8 cellular contexts compared by ENCODE assay signal in the genomic region with DNA sequence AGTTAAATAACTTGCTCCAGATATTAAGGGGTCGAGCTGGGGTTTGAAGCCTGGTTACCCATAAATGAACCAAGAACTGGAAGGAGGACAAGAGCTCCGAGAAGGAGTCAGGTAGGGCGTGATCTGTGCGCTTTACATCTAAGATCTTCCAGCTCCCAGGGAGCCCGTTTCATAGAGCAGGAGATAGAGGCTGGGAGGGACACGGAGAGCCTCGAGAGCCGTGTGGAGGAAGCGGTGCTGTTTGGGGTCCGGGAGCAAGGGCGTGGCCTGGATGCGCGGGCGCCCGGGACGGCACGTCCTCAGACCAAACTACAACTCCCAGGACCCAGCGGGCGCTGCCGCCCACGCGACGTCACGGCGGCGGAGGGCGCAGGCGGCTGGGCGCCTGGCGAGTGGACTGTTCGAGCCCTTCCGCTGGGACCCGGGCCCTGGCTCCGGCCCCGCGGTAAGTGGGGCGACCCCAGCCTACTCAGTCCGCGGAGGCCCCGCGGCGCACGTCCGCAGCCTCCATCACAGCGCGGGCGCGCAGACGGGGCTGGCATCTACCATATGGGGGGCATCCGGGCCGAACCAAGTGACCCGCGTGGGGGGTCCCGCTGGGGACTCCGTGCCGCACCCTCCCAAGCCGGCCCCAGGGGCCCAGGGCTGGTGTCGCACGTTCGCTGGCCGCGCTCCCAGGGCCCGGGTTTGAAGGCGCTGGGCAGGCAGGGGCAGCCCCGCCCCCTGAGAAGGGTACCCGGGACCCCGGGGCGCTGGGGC. TPM values are rescaled to one million over a fixed set of nuclear protein-coding genes. Genes with fewer than 3 reads are reported as not detected.
A peak's percentile ranks its signal among the peaks of the same experiment; 100 is the strongest.
DNase-seq lines count a peak whose midpoint lies in the region; ATAC-seq and TF ChIP-seq lines count a peak whose summit lies in the region.

A gene (plus strand): TSS at position 352 of the 759 bp plus-strand sequence. CDS start 838 bp downstream, outside the sequence.

- peak within 1 kb of the TSS; percentile 76 for H3K27ac ChIP-seq in IMR-90 (ENCODE audit: insufficient read depth, low read length)
- peak within 1 kb of the TSS; percentile 24 for H3K27ac ChIP-seq in neural cell (ENCODE audit: low read length)
- H3K27ac ChIP-seq in subcutaneous abdominal adipose tissue (ENCODE audit: low read depth, low read length) = peak within 1 kb of the TSS; percentile 62

- H3K4me3 ChIP-seq in IMR-90 (ENCODE audit: insufficient read depth, low read depth, low read length) = peak within 1 kb of the TSS; percentile 85
- H3K4me3 ChIP-seq in fibroblast of villous mesenchyme (ENCODE audit: low read depth, low read length) = peak within 1 kb of the TSS; percentile 90
- peak within 1 kb of the TSS; percentile 99 for H3K4me3 ChIP-seq in neural cell (ENCODE audit: low read length)
- peak within 1 kb of the TSS; percentile 19 to 83 (median 77) for H3K4me3 ChIP-seq in subcutaneous abdominal adipose tissue (ENCODE audit: low read depth in 1 of 5, low read length in 5 of 5)

- peak within 1 kb of the TSS; percentile 93 for H3K4me2 ChIP-seq in IMR-90 (ENCODE audit: low read depth, low read length)
- H3K4me2 ChIP-seq in neural cell (ENCODE audit: low read length) = peak within 1 kb of the TSS; percentile 44

- in situ Hi-C loops in IMR-90 (cut with MboI; ENCODE audit: low sequenced_read_pairs) = no loop called here

- H4K91ac ChIP-seq in IMR-90 (ENCODE audit: insufficient read depth, low read depth, low read length) = peak within 1 kb of the TSS; percentile 92

- ATAC-seq in GM21528 (IDR thresholded peaks at IDR 0.05; ENCODE audit: low FRiP score, unreplicated experiment) = peak; percentile 81
- ATAC-seq in IMR-90 (ENCODE audit: low read depth) = peak; percentile 97

- H4K20me1 ChIP-seq in IMR-90 (ENCODE audit: insufficient read depth, low read length) (no peaks in the 10 kb centered on the region; the same call in 1 of the 2 replicates), neural cell (ENCODE audit: insufficient read depth) (no peaks in the 10 kb centered on the region)

- no peaks in the 10 kb centered on the region for H3K9me2 ChIP-seq in neural cell (ENCODE audit: insufficient read depth, low read length)

- H3K14ac ChIP-seq in IMR-90 (replicated peaks; ENCODE audit: low read depth, low read length) = peak within 1 kb of the TSS; percentile 78

- H3K36me3 ChIP-seq in IMR-90 (ENCODE audit: control insufficient read depth, insufficient read depth, low read length) (peaks cover 40% of the 10 kb centered on the region), neural cell (ENCODE audit: insufficient read depth, low read length) (no peaks in the 10 kb centered on the region), subcutaneous abdominal adipose tissue (ENCODE audit: control insufficient read depth in 5 of 5, insufficient read depth in 5 of 5, low read length in 5 of 5) (peaks cover 0 to 39% (median 38%) of the 10 kb centered on the region in 5 donors)

- H3K4ac ChIP-seq in IMR-90 (ENCODE audit: low read depth, low read length) = peak within 1 kb of the TSS; percentile 65

- TF ChIP-seq EP300 in neural cell (conservative IDR thresholded peaks at IDR 0.05; ENCODE audit: poor library complexity, severe bottlenecking) = peak; percentile 25

- H2AFZ ChIP-seq in IMR-90 (replicated peaks; ENCODE audit: low read length, poor library complexity) = peak within 1 kb of the TSS; percentile 95
- peak within 1 kb of the TSS; percentile 83 for H2AFZ ChIP-seq in neural cell (ENCODE audit: low read depth, low read length)

- peak within 1 kb of the TSS; percentile 48 for H3K18ac ChIP-seq in IMR-90 (ENCODE audit: low read depth, low read length)

- TF ChIP-seq RAD21 in IMR-90 (IDR thresholded peaks at IDR 0.05; ENCODE audit: low read length) (no peak), neural cell (conservative IDR thresholded peaks at IDR 0.05) (no peak)

- intact Hi-C loops in IMR-90 (cut with micrococcal nuclease) = no loop called here

- dilution Hi-C loops in IMR-90 (cut with HindIII; ENCODE audit: low sequenced_read_pairs, unreplicated experiment) = no loop called here

- H3K9me3 ChIP-seq in IMR-90 (ENCODE audit: control insufficient read depth, insufficient read depth, low read length) (no peaks in the 10 kb centered on the region), neural cell (ENCODE audit: low read length) (no peaks in the 10 kb centered on the region), subcutaneous abdominal adipose tissue (ENCODE audit: control insufficient read depth in 5 of 5, low read length in 5 of 5) (no peaks in the 10 kb centered on the region)

- peak within 1 kb of the TSS; percentile 38; the same call in 1 of the 2 replicates for H3K23ac ChIP-seq in IMR-90 (ENCODE audit: low read depth, low read length)

- peak within 1 kb of the TSS; percentile 90 for H2AK5ac ChIP-seq in IMR-90 (ENCODE audit: low read depth, low read length)

- WGBS in IMR-90 (ENCODE audit: extremely low coverage in 2 of 2, insufficient read length in 1 of 2), 2 experiments = 8% methylated on average over 34 of the region's 68 CpGs; no CpG with 5 or more reads in 1 of the 2 experiments

- DNase-seq in DMS53 treated with DMSO at 0.1 percent for 48 hours (lab: John Stamatoyannopoulos, UW; ENCODE audit: unreplicated experiment) = peak; percentile 11
- DNase-seq in IMR-90 = peak; percentile 60
- DNase-seq in activated gamma-delta T cell (lab: John Stamatoyannopoulos, UW) = peak; percentile 37
- DNase-seq in fibroblast of villous mesenchyme (ENCODE audit: low read depth) = peak; percentile 60

- peak within 1 kb of the TSS; percentile 79 for H2BK5ac ChIP-seq in IMR-90 (ENCODE audit: low read depth, low read length, poor library complexity, severe bottlenecking)

- H4K8ac ChIP-seq in IMR-90 (ENCODE audit: low read depth in 2 of 2, low read length in 2 of 2) = peak within 1 kb of the TSS; percentile 98 to 100

- peaks cover 18 to 41% of the 10 kb centered on the region in 2 experiments for H3K79me1 ChIP-seq in IMR-90 (ENCODE audit: low read depth in 1 of 2, low read length in 2 of 2)

- H3K9me1 ChIP-seq in IMR-90 (ENCODE audit: insufficient read depth, low read length) = peaks cover 11% of the 10 kb centered on the region; the same call in 1 of the 2 replicates

- POLR2A ChIA-PET in IMR-90 (lab: Charles Lee; ENCODE audit: unreplicated experiment) = no interaction called here

- peak within 1 kb of the TSS; percentile 75 for H3K9ac ChIP-seq in IMR-90 (ENCODE audit: low read depth, low read length)
- H3K9ac ChIP-seq in neural cell (ENCODE audit: low read length) = peak within 1 kb of the TSS; percentile 87
- H3K9ac ChIP-seq in subcutaneous abdominal adipose tissue (ENCODE audit: low read length in 5 of 5) = peak within 1 kb of the TSS in 4 of 5 donors; percentile 91 to 94 (median 93)

- H3K79me2 ChIP-seq in neural cell (replicated peaks; ENCODE audit: insufficient read depth, low read length) = no peaks in the 10 kb centered on the region

- peaks cover 5% of the 10 kb centered on the region for H3K4me1 ChIP-seq in IMR-90 (ENCODE audit: control insufficient read depth, insufficient read depth, low read length)
- peaks cover 2 to 36% (median 31%) of the 10 kb centered on the region in 5 donors for H3K4me1 ChIP-seq in subcutaneous abdominal adipose tissue (ENCODE audit: control insufficient read depth in 5 of 5, insufficient read depth in 5 of 5, low read length in 5 of 5)

- no peaks in the 10 kb centered on the region for H3F3A ChIP-seq in neural cell (ENCODE audit: insufficient read depth, low read length, poor library complexity, severe bottlenecking)

- no peak within 1 kb of the TSS for H2BK15ac ChIP-seq in IMR-90 (ENCODE audit: low read depth, low read length)

- H3K56ac ChIP-seq in IMR-90 (ENCODE audit: extremely low read depth, insufficient read depth, low read length) = peak within 1 kb of the TSS; percentile 33; the same call in 1 of the 2 replicates

- TF ChIP-seq POLR2A in IMR-90 (IDR thresholded peaks at IDR 0.05; ENCODE audit: low read depth, low read length) (no peak), Raji (IDR thresholded peaks at IDR 0.05; ENCODE audit: insufficient read depth, low read depth, low read length) (peak; percentile 84)

- H2BK20ac ChIP-seq in IMR-90 (ENCODE audit: low read depth, low read length) = no peak within 1 kb of the TSS

- H2BK120ac ChIP-seq in IMR-90 (ENCODE audit: low read depth, low read length) = peak within 1 kb of the TSS; percentile 26; the same call in 1 of the 2 replicates

- CTCF ChIA-PET in IMR-90 (lab: Yijun Ruan, JAX) = no interaction called here

- TF ChIP-seq CTCF in IMR-90 (conservative IDR thresholded peaks at IDR 0.05; ENCODE audit: low read depth, low read length) (no peak), fibroblast of villous mesenchyme (IDR thresholded peaks at IDR 0.05; ENCODE audit: insufficient read depth, low read depth, low read length) (no peak), neural cell (IDR thresholded peaks at IDR 0.05; ENCODE audit: poor library complexity, severe bottlenecking) (no peak)

- H4K5ac ChIP-seq in IMR-90 (ENCODE audit: low read depth, low read length) = peak within 1 kb of the TSS; percentile 91

- BruUV-seq in IMR-90 (replicated peaks; lab: Mats Ljungman, UMichigan) = no TSS peak

- peak within 1 kb of the TSS; percentile 95 for H2AK9ac ChIP-seq in IMR-90 (replicated peaks; ENCODE audit: low read depth, low read length, poor library complexity)

- no peaks in the 10 kb centered on the region for H3K27me3 ChIP-seq in IMR-90 (ENCODE audit: control insufficient read depth, insufficient read depth, low read length)
- no peaks in the 10 kb centered on the region for H3K27me3 ChIP-seq in neural cell (ENCODE audit: insufficient read depth, low read depth, low read length)
- H3K27me3 ChIP-seq in subcutaneous abdominal adipose tissue (ENCODE audit: control insufficient read depth in 5 of 5, insufficient read depth in 4 of 5, low read length in 5 of 5) = no peaks in the 10 kb centered on the region

TF ChIP-seq in IMR-90, 13 proteins besides CTCF, POLR2A, EP300 and RAD21:
- 0 out of 2 replicates have a peak, but pooled peaks have one; percentile 6 for TF ChIP-seq MAZ (IDR thresholded peaks at IDR 0.05; ENCODE audit: borderline replicate concordance, low read depth, low read length)
- no peak for TF ChIP-seq CHD1 (IDR thresholded peaks at IDR 0.05; ENCODE audit: low read depth, low read length)

TF ChIP-seq in neural cell, 6 proteins besides CTCF, POLR2A, EP300 and RAD21 (continues in another document):
- peak; percentile 75 for TF ChIP-seq MXI1 (conservative IDR thresholded peaks at IDR 0.05; ENCODE audit: poor library complexity, severe bottlenecking)
- TF ChIP-seq TAF1 (IDR thresholded peaks at IDR 0.05; ENCODE audit: low read depth) = no peak
- TF ChIP-seq POLR2AphosphoS5 (IDR thresholded peaks at IDR 0.05) = peak; percentile 74

RNA-seq across cellular contexts. Expression of the gene that starts here (rescaled TPM):
- 24.4 and 26.0 TPM in 2 replicates for total RNA-seq in IMR-90 (2012; rRNA removed)
- 79.3 and 89.7 TPM in 2 replicates for polyA plus RNA-seq in IMR-90 (2012; rRNA removed)
- polyA plus RNA-seq in IMR-90 (2012; cell fraction: cytosol; rRNA removed) = 78.8 and 105 TPM in 2 replicates
- 56.0 and 112 TPM in 2 replicates for polyA plus RNA-seq in IMR-90 (2012; cell fraction: nucleus; rRNA removed; ENCODE audit: low replicate concordance)
- total RNA-seq in fibroblast of villous mesenchyme = 28.1 and 34.1 TPM in 2 replicates
- polyA plus RNA-seq in neural cell = 21.3 and 26.8 TPM in 2 replicates
- 18.7 and 22.0 TPM in 2 replicates for polyA minus RNA-seq in neural cell

Comparison
In these comparisons a context has a peak if more than half of its experiments do, and no peak if none do; other contexts are left out.
1. Peak in every context shown above with its lines: DNase-seq, ATAC-seq, H3K4me3 ChIP-seq and H3K27ac ChIP-seq.
2. H3K27ac ChIP-seq: peak in every context shown above with its lines; median percentile 76 in IMR-90; 62 in subcutaneous abdominal adipose tissue; 24 in neural cell.